ENCODE assay signal across 27 cellular contexts in genomic region chr1:117364240-117364639, GRCh38. TPM values are rescaled to one million over a fixed set of nuclear protein-coding genes. Genes with fewer than 3 reads are reported as not detected.
DNase-seq lines count a peak whose midpoint lies in the region; ATAC-seq, FAIRE-seq and TF ChIP-seq lines count a peak whose summit lies in the region.
"Had no signal": no experiment of that assay in that cellular context is flagged by ENCODE, and none has a peak within 500 bp of the region (broad histone marks: within the 10 kb centered on the region; RNA-seq: fewer than 3 reads in every experiment).

No MANE protein-coding gene starts in this region.

- H3K9me3 ChIP-seq in HepG2 (ENCODE audit: low read length) (no peaks in the 10 kb centered on the region), right lobe of liver (no peaks in the 10 kb centered on the region), OCI-LY3 (ENCODE audit: insufficient read depth, low read length) (no peaks in the 10 kb centered on the region), keratinocyte (ENCODE audit: control insufficient read depth, low read depth, low read length) (no peaks in the 10 kb centered on the region)
- H3K9me3 ChIP-seq: suprapubic skin had no signal

- H3K4me3 Mint-ChIP-seq in stimulated activated effector memory CD8-positive, alpha-beta T cell treated with anti-CD3 and anti-CD28 coated beads, Interleukin-12 subunit alpha, Interleukin-12 subunit beta, amount 100 ng/mL, for 72 hours = peak overlapping the region; percentile 53
- H3K4me3 Mint-ChIP-seq: activated CD8-positive, alpha-beta memory T cell treated with anti-CD3 and anti-CD28 coated beads, Interleukin-2, amount 10 ng/mL, durations not matched to agents 7 days and 5 days; activated T-helper 1 cell treated with anti-CD3 and anti-CD28 coated beads, Interleukin-12 subunit alpha, Interleukin-12 subunit beta, Interleukin-2, Interleukin-4 antibody, amounts not matched to agents 30 ng/mL and 10 ng/mL and 1 ng/mL, durations not matched to agents 14 hours and 24 hours and 36 hours; endodermal cell; immature natural killer cell; nephron progenitor cell had no signal

- H3K27ac Mint-ChIP-seq in stimulated activated effector memory CD8-positive, alpha-beta T cell treated with anti-CD3 and anti-CD28 coated beads, Interleukin-12 subunit alpha, Interleukin-12 subunit beta, amount 100 ng/mL, for 72 hours = peak overlapping the region; percentile 68
- H3K27ac Mint-ChIP-seq: activated CD8-positive, alpha-beta memory T cell treated with anti-CD3 and anti-CD28 coated beads, Interleukin-2, amount 10 ng/mL, durations not matched to agents 7 days and 5 days; activated T-helper 1 cell treated with anti-CD3 and anti-CD28 coated beads, Interleukin-12 subunit alpha, Interleukin-12 subunit beta, Interleukin-2, Interleukin-4 antibody, amounts not matched to agents 30 ng/mL and 10 ng/mL and 1 ng/mL, durations not matched to agents 14 hours and 24 hours and 36 hours; endodermal cell; nephron progenitor cell had no signal

- in situ Hi-C loops in HepG2 (cut with HindIII; ENCODE audit: extremely low pct_ligation_motif_present, low pct_unique_long_range_greater_than_20kb) = no loop called here

- no peak overlapping the region for H3K27ac ChIP-seq in HepG2 (ENCODE audit: extremely low read length, insufficient read depth, low read length)
- no peak overlapping the region for H3K27ac ChIP-seq in right lobe of liver
- no peak overlapping the region for H3K27ac ChIP-seq in OCI-LY3 (ENCODE audit: low read length)
- no peak overlapping the region for H3K27ac ChIP-seq in keratinocyte (ENCODE audit: control insufficient read depth, insufficient read depth, low read length)
- H3K27ac ChIP-seq: BLaER1 treated with 17β-estradiol and CSF1 and Interleukin-3, amounts not matched to agents 10 nM and 100 nM had no signal

- no peak for FAIRE-seq in HepG2 (lab: Jason Lieb, UNC)
- FAIRE-seq in keratinocyte (lab: Jason Lieb, UNC) = no peak
- FAIRE-seq in urothelium cell line (lab: Jason Lieb, UNC) = no peak
- FAIRE-seq: GM12891 had no signal

- 85% methylated on average over 4 of the region's 4 CpGs for WGBS in HepG2 (ENCODE audit: low lambda C conversion rate)
- 86% methylated on average over 4 of the region's 4 CpGs for WGBS in right lobe of liver (ENCODE audit: insufficient coverage, low coverage, low lambda C conversion rate, missing lambda C conversion rate)

- H3K27me3 ChIP-seq in HepG2 (ENCODE audit: control insufficient read depth in 1 of 2, insufficient read depth in 2 of 2, low read length in 2 of 2) (no peaks in the 10 kb centered on the region; a peak in 1 of 5 replicates), right lobe of liver (no peaks in the 10 kb centered on the region), OCI-LY3 (ENCODE audit: low read depth, low read length) (no peaks in the 10 kb centered on the region), keratinocyte (ENCODE audit: control insufficient read depth, extremely low read depth, insufficient read depth, low read length) (no peaks in the 10 kb centered on the region)
- H3K27me3 ChIP-seq: BLaER1 treated with 17β-estradiol and CSF1 and Interleukin-3, amounts not matched to agents 10 nM and 100 nM; suprapubic skin had no signal

- peaks cover 4% of the 10 kb centered on the region; the same call in 1 of the 2 replicates for H4K20me1 ChIP-seq in HepG2 (ENCODE audit: insufficient read depth, low read length)
- H4K20me1 ChIP-seq in OCI-LY3 (ENCODE audit: insufficient read depth, low read length) = 0 out of 2 replicates have a peak, but pooled peaks cover 2% of the 10 kb centered on the region
- no peaks in the 10 kb centered on the region for H4K20me1 ChIP-seq in keratinocyte (ENCODE audit: control insufficient read depth, extremely low read depth, insufficient read depth, low read length)

- H3K9me1 ChIP-seq in keratinocyte (ENCODE audit: control insufficient read depth, extremely low read depth, insufficient read depth, low read length) = no peaks in the 10 kb centered on the region

- intact Hi-C loops in HepG2 (cut with micrococcal nuclease; ENCODE audit: unreplicated experiment) = loop anchor here (10.0 kb wide), 1 partner anchor 239 kb away; the partner anchor contains the start of gene TRIM45
- intact Hi-C loops in right lobe of liver (cut with DNase I) = no loop called here

- POLR2A ChIA-PET in HepG2 (lab: Yijun Ruan, JAX) = no interaction called here

- peaks cover 14% of the 10 kb centered on the region for H3K36me3 Mint-ChIP-seq in stimulated activated effector memory CD8-positive, alpha-beta T cell treated with anti-CD3 and anti-CD28 coated beads, Interleukin-12 subunit alpha, Interleukin-12 subunit beta, amount 100 ng/mL, for 72 hours
- H3K36me3 Mint-ChIP-seq: immature natural killer cell had no signal

- H3K79me2 ChIP-seq in HepG2 (ENCODE audit: insufficient read depth, low read length) (peaks cover 27% of the 10 kb centered on the region), OCI-LY3 (ENCODE audit: low read length) (peaks cover 30% of the 10 kb centered on the region), keratinocyte (ENCODE audit: control insufficient read depth, insufficient read depth, low read length) (peaks cover 22% of the 10 kb centered on the region)

- TF ChIP-seq POLR2A in HepG2 (IDR thresholded peaks at IDR 0.05; ENCODE audit: insufficient read depth in 1 of 2, low read depth in 2 of 2, low read length in 2 of 2) (no peak), right lobe of liver (IDR thresholded peaks at IDR 0.05) (no peak)

- H3K4me3 ChIP-seq in HepG2 (replicated peaks in 1 of 3; ENCODE audit: insufficient read depth in 1 of 3, low read depth in 2 of 3, low read length in 3 of 3) (no peak overlapping the region), right lobe of liver (no peak overlapping the region), OCI-LY3 (ENCODE audit: low read length) (peak overlapping the region; percentile 70), keratinocyte (ENCODE audit: control insufficient read depth in 2 of 3, extremely low read depth in 1 of 3, insufficient read depth in 2 of 3, low read depth in 1 of 3, low read length in 3 of 3) (no peak overlapping the region)
- H3K4me3 ChIP-seq: BLaER1 treated with 17β-estradiol and CSF1 and Interleukin-3, amounts not matched to agents 10 nM and 100 nM; suprapubic skin had no signal

- no peak for TF ChIP-seq CTCF in HepG2 (CRISPR knock-in tag; IDR thresholded peaks at IDR 0.05)
- TF ChIP-seq CTCF in right lobe of liver (IDR thresholded peaks at IDR 0.05) = no peak
- no peak for TF ChIP-seq CTCF in OCI-LY3 (IDR thresholded peaks at IDR 0.05; ENCODE audit: low read depth, low read length)
- no peak for TF ChIP-seq CTCF in keratinocyte (optimal IDR thresholded peaks at IDR 0.05 in 1 of 3, IDR thresholded peaks at IDR 0.05 in 1 of 3, conservative IDR thresholded peaks at IDR 0.05 in 1 of 3; ENCODE audit: extremely low read depth in 1 of 3, insufficient read depth in 2 of 3, low read length in 3 of 3)

- H3K9me3 Mint-ChIP-seq in stimulated activated effector memory CD8-positive, alpha-beta T cell treated with anti-CD3 and anti-CD28 coated beads, Interleukin-12 subunit alpha, Interleukin-12 subunit beta, amount 100 ng/mL, for 72 hours = no peaks in the 10 kb centered on the region
- H3K9me3 Mint-ChIP-seq: activated T-helper 1 cell treated with anti-CD3 and anti-CD28 coated beads, Interleukin-12 subunit alpha, Interleukin-12 subunit beta, Interleukin-2, Interleukin-4 antibody, amounts not matched to agents 30 ng/mL and 10 ng/mL and 1 ng/mL, durations not matched to agents 14 hours and 24 hours and 36 hours; immature natural killer cell had no signal

- no peak for ATAC-seq in HepG2
- ATAC-seq in right lobe of liver = no peak
- no peak for ATAC-seq in stimulated activated effector memory CD8-positive, alpha-beta T cell treated with anti-CD3 and anti-CD28 coated beads, Interleukin-12 subunit alpha, Interleukin-12 subunit beta, amount 100 ng/mL, for 72 hours
- no peak for ATAC-seq in GM21723 (IDR thresholded peaks at IDR 0.05; ENCODE audit: unreplicated experiment)
- ATAC-seq: activated CD8-positive, alpha-beta memory T cell treated with anti-CD3 and anti-CD28 coated beads, Interleukin-2, amount 10 ng/mL, durations not matched to agents 7 days and 5 days; right cardiac atrium had no signal

- DNase-seq in HepG2 (ENCODE audit: low spot score) = no peak
- no peak for DNase-seq in right lobe of liver
- DNase-seq in keratinocyte (ENCODE audit: low read depth, low spot score) = no peak
- no peak for DNase-seq in stimulated activated effector memory CD8-positive, alpha-beta T cell treated with anti-CD3 and anti-CD28 coated beads, Interleukin-12 subunit alpha, Interleukin-12 subunit beta, amount 100 ng/mL, for 72 hours (ENCODE audit: low spot score in 2 of 2)
- no peak for DNase-seq in urothelium cell line (ENCODE audit: low spot score)
- DNase-seq in T-helper 2 cell = no peak
- DNase-seq: activated CD4-positive, alpha-beta T cell treated with anti-CD3 and anti-CD28 coated beads, Interleukin-2, amount 50 U/mL, for 1 hour; activated CD8-positive, alpha-beta memory T cell treated with anti-CD3 and anti-CD28 coated beads, Interleukin-2, amount 10 ng/mL, durations not matched to agents 7 days and 5 days; endodermal cell; foreskin melanocyte; hippocampal formation; immature natural killer cell; NCI-H1048; NCI-H1694; NCI-H2171; NCI-H510A; nephron progenitor cell; right cardiac atrium; SHP77; stimulated activated CD4-positive, alpha-beta T cell treated with anti-CD3 and anti-CD28 coated beads, Interleukin-4, amount 100 ng/mL, for 1 hour; T1000 had no signal

- dilution Hi-C loops in keratinocyte (cut with MboI; ENCODE audit: extremely low pct_ligation_motif_present, low sequenced_read_pairs) = no loop called here

- CTCF ChIA-PET in HepG2 (lab: Yijun Ruan, JAX; ENCODE audit: low intra/inter-chr PET ratio, low total read pairs) = no interaction called here

- H2AFZ ChIP-seq in HepG2 (ENCODE audit: low read length) = no peak overlapping the region
- H2AFZ ChIP-seq in OCI-LY3 (ENCODE audit: low read depth, low read length) = peak overlapping the region; percentile 83; the same call in 1 of the 2 replicates
- H2AFZ ChIP-seq in keratinocyte (ENCODE audit: control insufficient read depth, low read length) = no peak overlapping the region

- no peak overlapping the region for H3K4me2 ChIP-seq in HepG2 (ENCODE audit: low read depth, low read length)
- peak overlapping the region; percentile 86 for H3K4me2 ChIP-seq in OCI-LY3 (ENCODE audit: low read length)
- peak overlapping the region; percentile 61 for H3K4me2 ChIP-seq in keratinocyte (ENCODE audit: control insufficient read depth, extremely low read depth, insufficient read depth, low read depth, low read length)

- H3K4me1 ChIP-seq in HepG2 (ENCODE audit: insufficient read depth, low read length) (peaks cover 12% of the 10 kb centered on the region), right lobe of liver (peaks cover 0 to 9% (median 0%) of the 10 kb centered on the region in 4 donors), OCI-LY3 (ENCODE audit: low read length) (peaks cover 39% of the 10 kb centered on the region), keratinocyte (ENCODE audit: control insufficient read depth, extremely low read depth, insufficient read depth, low read length) (peaks cover 20% of the 10 kb centered on the region)

- TF ChIP-seq EP300 in HepG2 (IDR thresholded peaks at IDR 0.05; ENCODE audit: low read depth in 2 of 2, low read length in 2 of 2) (no peak), HepG2 (CRISPR knock-in tag; IDR thresholded peaks at IDR 0.05; ENCODE audit: borderline replicate concordance) (no peak)

- H3K9ac ChIP-seq in HepG2 (ENCODE audit: insufficient read depth, low read depth, low read length) = no peak overlapping the region
- peak overlapping the region; percentile 52 for H3K9ac ChIP-seq in OCI-LY3 (ENCODE audit: low read length)
- no peak overlapping the region for H3K9ac ChIP-seq in keratinocyte (ENCODE audit: control insufficient read depth, extremely low read depth, insufficient read depth, low read length)
- H3K9ac ChIP-seq: BLaER1 treated with 17β-estradiol and CSF1 and Interleukin-3, amounts not matched to agents 10 nM and 100 nM had no signal

- BruUV-seq in HepG2 (replicated peaks; lab: Mats Ljungman, UMichigan) = no TSS peak

- TF ChIP-seq RAD21 in HepG2 (CRISPR knock-in tag; IDR thresholded peaks at IDR 0.05) = no peak

- H3K4me1 Mint-ChIP-seq in stimulated activated effector memory CD8-positive, alpha-beta T cell treated with anti-CD3 and anti-CD28 coated beads, Interleukin-12 subunit alpha, Interleukin-12 subunit beta, amount 100 ng/mL, for 72 hours = peaks cover 40% of the 10 kb centered on the region

- H3K36me3 ChIP-seq in HepG2 (replicated peaks in 1 of 2; ENCODE audit: control insufficient read depth in 1 of 2, insufficient read depth in 2 of 2, low read length in 2 of 2) = no peaks in the 10 kb centered on the region
- H3K36me3 ChIP-seq in right lobe of liver = no peaks in the 10 kb centered on the region
- no peaks in the 10 kb centered on the region for H3K36me3 ChIP-seq in OCI-LY3 (replicated peaks; ENCODE audit: low read depth, low read length)
- H3K36me3 ChIP-seq in keratinocyte (ENCODE audit: control insufficient read depth in 2 of 2, extremely low read depth in 1 of 2, insufficient read depth in 2 of 2, low read length in 2 of 2) = no peaks in the 10 kb centered on the region
- H3K36me3 ChIP-seq: BLaER1 treated with 17β-estradiol and CSF1 and Interleukin-3, amounts not matched to agents 10 nM and 100 nM; suprapubic skin had no signal

RNA-seq across cellular contexts. Expression of gene MAN1A2, which starts 3.0 kb away (rescaled TPM):
- 19.9 and 20.4 TPM in 2 replicates for total RNA-seq in HepG2 (2016; rRNA removed; fragmentation: Illumina TruSeq; extraction: Trizol)
- 70.9 and 83.5 TPM in 2 replicates for total RNA-seq in HepG2 (2016; cell fraction: cytosol; rRNA removed; fragmentation: Illumina TruSeq; extraction: Trizol; ENCODE audit: low read depth)
- total RNA-seq in HepG2 (2016; cell fraction: insoluble cytoplasmic fraction; rRNA removed; fragmentation: Illumina TruSeq; extraction: Trizol) = 20.4 and 21.4 TPM in 2 replicates
- total RNA-seq in HepG2 (2016; cell fraction: membrane; rRNA removed; fragmentation: Illumina TruSeq; extraction: Trizol) = 19.7 and 24.0 TPM in 2 replicates
- total RNA-seq in HepG2 (2016; cell fraction: nucleus; rRNA removed; fragmentation: Illumina TruSeq; extraction: Trizol) = 29.0 and 31.6 TPM in 2 replicates
- 5.9 and 8.0 TPM in 2 replicates for polyA plus RNA-seq in HepG2 (2011; rRNA removed)
- polyA plus RNA-seq in HepG2 (2011; cell fraction: cytosol; rRNA removed) = 4.1 and 7.5 TPM in 2 replicates
- polyA plus RNA-seq in HepG2 (2011; cell fraction: nucleus; rRNA removed) = 4.1 and 5.5 TPM in 2 replicates
- polyA plus RNA-seq in HepG2 (2012) = 10.6 and 11.8 TPM in 2 replicates
- 0.53 and 0.55 TPM in 2 replicates for polyA plus RNA-seq in HepG2 (2016; cell fraction: cytosol; fragmentation: Illumina TruSeq; extraction: Trizol; ENCODE audit: low read depth)
- 9.5 and 11.9 TPM in 2 replicates for polyA plus RNA-seq in HepG2 (2016; cell fraction: insoluble cytoplasmic fraction; fragmentation: Illumina TruSeq; extraction: Trizol; ENCODE audit: low read depth)
- polyA plus RNA-seq in HepG2 (2016; cell fraction: membrane; fragmentation: Illumina TruSeq; extraction: Trizol; ENCODE audit: low read depth) = 2.1 and 2.2 TPM in 2 replicates
- polyA plus RNA-seq in HepG2 (2016; cell fraction: nucleus; fragmentation: Illumina TruSeq; extraction: Trizol; ENCODE audit: insufficient read depth, low read depth) = 13.4 and 14.6 TPM in 2 replicates
- 15.3 and 28.3 TPM in 2 replicates for polyA minus RNA-seq in HepG2 (2011; rRNA and poly(A)+ RNA removed; ENCODE audit: low replicate concordance)
- polyA minus RNA-seq in HepG2 (2011; cell fraction: cytosol; rRNA and poly(A)+ RNA removed) = 11.2 and 12.8 TPM in 2 replicates
- 43.8 and 47.1 TPM in 2 replicates for polyA minus RNA-seq in HepG2 (2011; cell fraction: nucleus; rRNA and poly(A)+ RNA removed)
- 10 to 100 TPM; 24.6 to 39.2 (median 31.2) TPM for total RNA-seq in right lobe of liver
- 13.6 to 23.1 TPM (median 19.0 TPM) in 3 replicates for polyA plus RNA-seq in keratinocyte
- 8.5 TPM for polyA plus RNA-seq in keratinocyte (2011; ENCODE audit: low read depth)
- 7.7 and 10.6 TPM in 2 replicates for polyA plus RNA-seq in keratinocyte (2011; cell fraction: cytosol; rRNA removed)
- 13.1 and 19.7 TPM in 2 replicates for polyA plus RNA-seq in keratinocyte (2011; cell fraction: nucleus; rRNA removed)
- 7.3 and 18.1 TPM in 2 replicates for polyA plus RNA-seq in keratinocyte (2012; ENCODE audit: low replicate concordance)
- polyA minus RNA-seq in keratinocyte = 26.6 to 42.9 TPM (median 38.1 TPM) in 3 replicates
- 14.6 TPM for polyA minus RNA-seq in keratinocyte (2011; cell fraction: cytosol; rRNA and poly(A)+ RNA removed)
- polyA minus RNA-seq in keratinocyte (2011; cell fraction: nucleus; rRNA and poly(A)+ RNA removed) = 18.3 and 31.5 TPM in 2 replicates
